20 cellular contexts compared by ENCODE assay signal in the genomic region with DNA sequence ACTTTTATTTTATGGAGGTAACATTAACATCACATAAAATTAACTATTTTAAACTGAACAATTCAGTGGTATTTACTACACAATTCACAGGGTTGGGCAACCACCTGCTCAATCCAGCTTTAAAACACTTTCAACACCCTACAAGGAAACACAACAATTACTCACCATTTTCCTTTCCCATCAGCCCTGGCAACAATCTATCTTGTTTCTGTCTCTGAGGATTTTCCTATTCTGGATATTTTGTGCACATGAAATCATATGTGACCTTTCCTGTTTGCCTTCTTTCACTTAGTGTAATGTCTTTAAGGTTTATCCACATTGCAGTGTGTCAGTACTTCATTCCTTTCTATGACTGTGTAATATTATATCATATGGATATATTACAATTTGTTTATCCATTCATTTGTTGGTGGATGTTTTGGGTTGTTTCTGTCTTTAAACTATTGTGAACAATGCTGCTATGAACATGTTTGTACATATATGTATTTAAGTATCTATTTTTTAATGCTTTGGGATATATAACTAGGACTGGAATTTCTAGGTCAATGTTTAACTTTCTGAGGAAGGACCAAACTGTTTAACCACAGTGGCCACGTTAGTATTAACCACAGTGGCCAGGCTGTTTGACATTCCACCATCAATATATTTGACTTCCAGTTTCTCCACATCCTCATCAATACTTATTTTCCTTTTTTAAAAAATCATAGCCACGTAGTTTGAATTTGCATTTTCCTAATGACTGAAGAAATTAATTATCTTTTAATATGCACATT.
DNase-seq lines count a peak whose midpoint lies in the region; ATAC-seq and TF ChIP-seq lines count a peak whose summit lies in the region.
"Had no signal": no experiment of that assay in that cellular context is flagged by ENCODE, and none has a peak within 500 bp of the region (broad histone marks: within the 10 kb centered on the region; RNA-seq: fewer than 3 reads in every experiment).

No MANE protein-coding gene starts in this region.

- H3K27ac ChIP-seq in PC-3 (ENCODE audit: low read length) (no peak overlapping the region), mesenchymal stem cell (ENCODE audit: low read length, poor library complexity, severe bottlenecking) (peak overlapping the region; percentile 72)
- H3K27ac ChIP-seq: SK-N-MC had no signal

- no peak overlapping the region for H3K23ac ChIP-seq in mesenchymal stem cell (ENCODE audit: low read length in 2 of 2)

- no peaks in the 10 kb centered on the region for H3K36me3 Mint-ChIP-seq in Calu3 (ENCODE audit: insufficient read depth, unreplicated experiment)
- H3K36me3 Mint-ChIP-seq in activated T-helper 1 cell treated with anti-CD3 and anti-CD28 coated beads, Interleukin-12 subunit alpha, Interleukin-12 subunit beta, Interleukin-2, Interleukin-4 antibody, amounts not matched to agents 30 ng/mL and 10 ng/mL and 1 ng/mL, durations not matched to agents 14 hours and 24 hours and 36 hours (ENCODE audit: low read depth) = peaks cover 2% of the 10 kb centered on the region
- H3K36me3 Mint-ChIP-seq: CD14-positive monocyte had no signal

- no peak overlapping the region for H3K18ac ChIP-seq in mesenchymal stem cell (ENCODE audit: low read depth in 1 of 2, low read length in 2 of 2)

- H3K14ac ChIP-seq in mesenchymal stem cell (ENCODE audit: low read length in 2 of 2) = no peak overlapping the region

- no TSS peak for BruUV-seq in Calu3 (replicated peaks; lab: Mats Ljungman, UMichigan)
- no TSS peak for BruUV-seq in PC-3 (replicated peaks; lab: Mats Ljungman, UMichigan)

- no peak overlapping the region for H3K4ac ChIP-seq in mesenchymal stem cell (ENCODE audit: low read depth in 1 of 2, low read length in 2 of 2)

- WGBS in mesenchymal stem cell = 64% methylated on average over 1 of the region's 2 CpGs

- no peaks in the 10 kb centered on the region for H3K9me2 ChIP-seq in PC-3 (replicated peaks; ENCODE audit: low read length)

- peak overlapping the region; percentile 84 for H3K27ac Mint-ChIP-seq in Calu3 (ENCODE audit: unreplicated experiment)
- H3K27ac Mint-ChIP-seq in activated T-helper 1 cell treated with anti-CD3 and anti-CD28 coated beads, Interleukin-12 subunit alpha, Interleukin-12 subunit beta, Interleukin-2, Interleukin-4 antibody, amounts not matched to agents 30 ng/mL and 10 ng/mL and 1 ng/mL, durations not matched to agents 14 hours and 24 hours and 36 hours = no peak overlapping the region
- H3K27ac Mint-ChIP-seq: B cell, CD14-positive monocyte, GM23338, IgD-negative memory B cell had no signal

- H2AK5ac ChIP-seq in mesenchymal stem cell (ENCODE audit: low read length, severe bottlenecking) = no peak overlapping the region

- H2BK15ac ChIP-seq in mesenchymal stem cell (ENCODE audit: low read depth, poor library complexity, severe bottlenecking) = no peak overlapping the region

- no peaks in the 10 kb centered on the region for H4K20me1 ChIP-seq in PC-3 (ENCODE audit: low read length)

- H2AFZ ChIP-seq in PC-3 (ENCODE audit: low read length) (no peak overlapping the region), mesenchymal stem cell (ENCODE audit: low read depth, low read length) (no peak overlapping the region)
- H2AFZ ChIP-seq: GM23338 had no signal

- H2BK5ac ChIP-seq in mesenchymal stem cell (ENCODE audit: low read depth, low read length, poor library complexity, severe bottlenecking) = no peak overlapping the region

- TF ChIP-seq CTCF in Calu3 (IDR thresholded peaks at IDR 0.05; ENCODE audit: unreplicated experiment) (no peak), PC-3 (conservative IDR thresholded peaks at IDR 0.05; ENCODE audit: low read depth, low read length) (no peak), epithelial cell of esophagus (IDR thresholded peaks at IDR 0.05; ENCODE audit: insufficient read depth, low read depth, low read length, missing control alignments) (no peak)

- H3K9me3 Mint-ChIP-seq in Calu3 (ENCODE audit: low read depth, unreplicated experiment) = peaks cover 3% of the 10 kb centered on the region
- peaks cover 13% of the 10 kb centered on the region for H3K9me3 Mint-ChIP-seq in activated T-helper 1 cell treated with anti-CD3 and anti-CD28 coated beads, Interleukin-12 subunit alpha, Interleukin-12 subunit beta, Interleukin-2, Interleukin-4 antibody, amounts not matched to agents 30 ng/mL and 10 ng/mL and 1 ng/mL, durations not matched to agents 14 hours and 24 hours and 36 hours

- H3K36me3 ChIP-seq in PC-3 (ENCODE audit: low read depth, low read length) (no peaks in the 10 kb centered on the region), mesenchymal stem cell (ENCODE audit: control insufficient read depth in 1 of 2, insufficient read depth in 2 of 2, low read depth in 1 of 2, low read length in 2 of 2) (no peaks in the 10 kb centered on the region)
- H3K36me3 ChIP-seq: HAP-1 had no signal

- H3K27me3 ChIP-seq in PC-3 (ENCODE audit: low read length) = no peaks in the 10 kb centered on the region
- H3K27me3 ChIP-seq in mesenchymal stem cell (ENCODE audit: control insufficient read depth in 1 of 2, insufficient read depth in 1 of 2, low read length in 2 of 2) = peaks cover 0 to 1% of the 10 kb centered on the region in 2 experiments

- intact Hi-C loops in Calu3 (cut with micrococcal nuclease; ENCODE audit: unreplicated experiment) = no loop called here
- intact Hi-C loops in PC-3 (cut with micrococcal nuclease) = no loop called here
- intact Hi-C loops in activated T-helper 1 cell treated with anti-CD3 and anti-CD28 coated beads, Interleukin-12 subunit alpha, Interleukin-12 subunit beta, Interleukin-2, Interleukin-4 antibody, amounts not matched to agents 30 ng/mL and 10 ng/mL and 1 ng/mL, durations not matched to agents 14 hours and 24 hours and 36 hours (cut with micrococcal nuclease) = no loop called here

- H3K9ac ChIP-seq in PC-3 (ENCODE audit: low read length) = no peak overlapping the region
- no peak overlapping the region for H3K9ac ChIP-seq in mesenchymal stem cell (ENCODE audit: low read length)

- CTCF ChIA-PET in Calu3 (lab: Charles Lee) (no interaction called here), PC-3 (lab: Charles Lee) (no interaction called here)

- no peak overlapping the region for H4K91ac ChIP-seq in mesenchymal stem cell (ENCODE audit: low read length)

- H3K79me2 ChIP-seq in PC-3 (ENCODE audit: low read length) = no peaks in the 10 kb centered on the region

- H3K4me1 Mint-ChIP-seq in Calu3 (ENCODE audit: low read depth, unreplicated experiment) = peaks cover 15% of the 10 kb centered on the region
- no peaks in the 10 kb centered on the region for H3K4me1 Mint-ChIP-seq in activated T-helper 1 cell treated with anti-CD3 and anti-CD28 coated beads, Interleukin-12 subunit alpha, Interleukin-12 subunit beta, Interleukin-2, Interleukin-4 antibody, amounts not matched to agents 30 ng/mL and 10 ng/mL and 1 ng/mL, durations not matched to agents 14 hours and 24 hours and 36 hours (ENCODE audit: low read depth)
- H3K4me1 Mint-ChIP-seq: B cell, CD14-positive monocyte, GM23338, IgD-negative memory B cell had no signal

- no peak overlapping the region for H3K4me3 Mint-ChIP-seq in Calu3 (ENCODE audit: low read depth, unreplicated experiment)
- no peak overlapping the region for H3K4me3 Mint-ChIP-seq in activated T-helper 1 cell treated with anti-CD3 and anti-CD28 coated beads, Interleukin-12 subunit alpha, Interleukin-12 subunit beta, Interleukin-2, Interleukin-4 antibody, amounts not matched to agents 30 ng/mL and 10 ng/mL and 1 ng/mL, durations not matched to agents 14 hours and 24 hours and 36 hours
- H3K4me3 Mint-ChIP-seq: B cell, CD14-positive monocyte, GM23338, IgD-negative memory B cell had no signal

- no peak overlapping the region for H4K8ac ChIP-seq in mesenchymal stem cell (ENCODE audit: low read length)

- H2BK120ac ChIP-seq in mesenchymal stem cell (ENCODE audit: low read depth, low read length) = no peak overlapping the region

- H3K4me3 ChIP-seq in PC-3 (ENCODE audit: low read length) = no peak overlapping the region
- no peak overlapping the region for H3K4me3 ChIP-seq in epithelial cell of esophagus (ENCODE audit: low read length)
- no peak overlapping the region for H3K4me3 ChIP-seq in mesenchymal stem cell (ENCODE audit: insufficient read depth in 1 of 2, low read depth in 1 of 2, low read length in 2 of 2)
- H3K4me3 ChIP-seq: GM23338, HAP-1, SK-N-MC had no signal

- H3K4me1 ChIP-seq in PC-3 (ENCODE audit: insufficient read depth, low read length) (no peaks in the 10 kb centered on the region), mesenchymal stem cell (ENCODE audit: control insufficient read depth, insufficient read depth, low read depth, low read length) (peaks cover 2% of the 10 kb centered on the region)
- H3K4me1 ChIP-seq: HAP-1 had no signal

- H3K9me3 ChIP-seq in PC-3 (ENCODE audit: low read length) = no peaks in the 10 kb centered on the region
- H3K9me3 ChIP-seq in mesenchymal stem cell (ENCODE audit: control insufficient read depth, low read length) = peaks cover 4% of the 10 kb centered on the region
- H3K9me3 ChIP-seq: HAP-1 had no signal

- H3K27me3 Mint-ChIP-seq in Calu3 (ENCODE audit: unreplicated experiment) = no peaks in the 10 kb centered on the region
- H3K27me3 Mint-ChIP-seq in activated T-helper 1 cell treated with anti-CD3 and anti-CD28 coated beads, Interleukin-12 subunit alpha, Interleukin-12 subunit beta, Interleukin-2, Interleukin-4 antibody, amounts not matched to agents 30 ng/mL and 10 ng/mL and 1 ng/mL, durations not matched to agents 14 hours and 24 hours and 36 hours (ENCODE audit: insufficient read depth) = peaks cover 37% of the 10 kb centered on the region

- no peak overlapping the region for H3K4me2 ChIP-seq in PC-3 (ENCODE audit: low read length)
- no peak overlapping the region for H3K4me2 ChIP-seq in mesenchymal stem cell (ENCODE audit: low read length, poor library complexity, severe bottlenecking)
- H3K4me2 ChIP-seq: GM23338 had no signal

- H3K79me1 ChIP-seq in mesenchymal stem cell (replicated peaks; ENCODE audit: low read length, poor library complexity, severe bottlenecking) = no peaks in the 10 kb centered on the region

- POLR2A ChIA-PET in PC-3 (lab: Charles Lee; ENCODE audit: unreplicated experiment) = no interaction called here

- H2BK12ac ChIP-seq in mesenchymal stem cell (ENCODE audit: low read length in 2 of 2) = no peak overlapping the region

- no peak for ATAC-seq in PC-3
- ATAC-seq: GM23338 had no signal

- H3F3A ChIP-seq in PC-3 (ENCODE audit: low read length, unreplicated experiment) = no peaks in the 10 kb centered on the region

- DNase-seq in Calu3 (peak; percentile 13), PC-3 (peak; percentile 23), epithelial cell of esophagus (ENCODE audit: low read depth) (peak; percentile 78), mesenchymal stem cell (no peak), cerebellar nuclear complex (lab: John Stamatoyannopoulos, UW) (no peak), islet precursor cell (no peak)
- no peak for DNase-seq in activated T-helper 1 cell treated with anti-CD3 and anti-CD28 coated beads, Interleukin-12 subunit alpha, Interleukin-12 subunit beta, Interleukin-2, Interleukin-4 antibody, amounts not matched to agents 30 ng/mL and 10 ng/mL and 1 ng/mL, durations not matched to agents 14 hours and 24 hours and 36 hours (ENCODE audit: low spot score)
- DNase-seq: DMS53, GF-D8, NCI-H1092, NCI-H1436 treated with DMSO at 0.1 percent for 48 hours, NCI-H1930, NCI-H524 treated with DMSO at 0.1 percent for 48 hours, SHP77 had no signal

Comparison
In these comparisons a context has a peak if more than half of its experiments do, and no peak if none do; other contexts are left out.
1. DNase-seq: peak in Calu3 (single experiment), PC-3 (single experiment) and epithelial cell of esophagus (single experiment); none in mesenchymal stem cell (single experiment), cerebellar nuclear complex (0 of 2), activated T-helper 1 cell treated with anti-CD3 and anti-CD28 coated beads, Interleukin-12 subunit alpha, Interleukin-12 subunit beta, Interleukin-2, Interleukin-4 antibody, amounts not matched to agents 30 ng/mL and 10 ng/mL and 1 ng/mL, durations not matched to agents 14 hours and 24 hours and 36 hours (single experiment) and islet precursor cell (single experiment).